ENCODE assay signal across 1 cellular context in the genomic region with DNA sequence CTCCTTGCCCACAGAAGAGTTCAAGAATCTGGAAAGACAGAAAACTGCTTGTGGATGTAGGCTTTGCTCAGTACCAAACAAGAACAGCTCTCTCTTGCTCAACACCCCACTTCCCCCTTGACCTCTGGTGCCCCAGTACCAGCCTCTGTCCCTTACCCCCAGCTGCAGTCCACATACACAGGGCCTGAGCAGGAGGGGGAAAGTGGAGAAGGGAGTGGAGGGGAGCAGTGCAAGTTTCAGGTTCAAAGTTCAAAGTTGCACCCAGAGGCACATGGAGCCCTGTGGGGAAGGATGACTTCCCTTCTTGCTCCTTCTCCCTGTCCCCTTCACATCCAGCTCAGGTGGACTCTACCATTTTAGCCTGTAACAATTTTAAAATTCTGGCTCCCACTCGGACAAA.
A peak's percentile ranks its signal among the peaks of the same experiment; 100 is the strongest.
TF ChIP-seq lines count a peak whose summit lies in the region.

No MANE protein-coding gene starts in this region.

TF ChIP-seq in HepG2, 621 proteins besides CTCF, POLR2A, EP300 and RAD21 (continued from another document and continues in another):
- TF ChIP-seq, protein P1, sequence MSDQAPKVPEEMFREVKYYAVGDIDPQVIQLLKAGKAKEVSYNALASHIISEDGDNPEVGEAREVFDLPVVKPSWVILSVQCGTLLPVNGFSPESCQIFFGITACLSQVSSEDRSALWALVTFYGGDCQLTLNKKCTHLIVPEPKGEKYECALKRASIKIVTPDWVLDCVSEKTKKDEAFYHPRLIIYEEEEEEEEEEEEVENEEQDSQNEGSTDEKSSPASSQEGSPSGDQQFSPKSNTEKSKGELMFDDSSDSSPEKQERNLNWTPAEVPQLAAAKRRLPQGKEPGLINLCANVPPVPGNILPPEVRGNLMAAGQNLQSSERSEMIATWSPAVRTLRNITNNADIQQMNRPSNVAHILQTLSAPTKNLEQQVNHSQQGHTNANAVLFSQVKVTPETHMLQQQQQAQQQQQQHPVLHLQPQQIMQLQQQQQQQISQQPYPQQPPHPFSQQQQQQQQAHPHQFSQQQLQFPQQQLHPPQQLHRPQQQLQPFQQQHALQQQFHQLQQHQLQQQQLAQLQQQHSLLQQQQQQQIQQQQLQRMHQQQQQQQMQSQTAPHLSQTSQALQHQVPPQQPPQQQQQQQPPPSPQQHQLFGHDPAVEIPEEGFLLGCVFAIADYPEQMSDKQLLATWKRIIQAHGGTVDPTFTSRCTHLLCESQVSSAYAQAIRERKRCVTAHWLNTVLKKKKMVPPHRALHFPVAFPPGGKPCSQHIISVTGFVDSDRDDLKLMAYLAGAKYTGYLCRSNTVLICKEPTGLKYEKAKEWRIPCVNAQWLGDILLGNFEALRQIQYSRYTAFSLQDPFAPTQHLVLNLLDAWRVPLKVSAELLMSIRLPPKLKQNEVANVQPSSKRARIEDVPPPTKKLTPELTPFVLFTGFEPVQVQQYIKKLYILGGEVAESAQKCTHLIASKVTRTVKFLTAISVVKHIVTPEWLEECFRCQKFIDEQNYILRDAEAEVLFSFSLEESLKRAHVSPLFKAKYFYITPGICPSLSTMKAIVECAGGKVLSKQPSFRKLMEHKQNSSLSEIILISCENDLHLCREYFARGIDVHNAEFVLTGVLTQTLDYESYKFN (CRISPR knock-in tag; conservative IDR thresholded peaks at IDR 0.05), result peak; percentile 71
- TF ChIP-seq CEBPG (CRISPR knock-in tag; IDR thresholded peaks at IDR 0.05) (peak; percentile 70), ZNF770 (CRISPR knock-in tag; IDR thresholded peaks at IDR 0.05) (peak; percentile 34; the same call in 1 of the 2 replicates), ZNF142 (CRISPR knock-in tag; IDR thresholded peaks at IDR 0.05) (no peak), TBP (CRISPR knock-in tag; IDR thresholded peaks at IDR 0.05) (no peak), ZNF891 (CRISPR knock-in tag; IDR thresholded peaks at IDR 0.05) (no peak), NR1H2 (CRISPR knock-in tag; IDR thresholded peaks at IDR 0.05; ENCODE audit: borderline replicate concordance, low read depth) (no peak), ZNF574 (CRISPR knock-in tag; IDR thresholded peaks at IDR 0.05) (peak; percentile 38; the same call in 1 of the 2 replicates), ZSCAN9 (CRISPR knock-in tag; IDR thresholded peaks at IDR 0.05; ENCODE audit: borderline replicate concordance) (no peak), ZNF510 (CRISPR knock-in tag; IDR thresholded peaks at IDR 0.05; ENCODE audit: low read depth) (no peak), WIZ (CRISPR knock-in tag; IDR thresholded peaks at IDR 0.05) (no peak), TAF15 (IDR thresholded peaks at IDR 0.05; ENCODE audit: low read depth, low read length, poor library complexity, severe bottlenecking) (no peak), NFE2L2 (IDR thresholded peaks at IDR 0.05; ENCODE audit: low read length) (no peak), ZKSCAN1 (IDR thresholded peaks at IDR 0.05; ENCODE audit: low read length) (no peak), AGO1 (IDR thresholded peaks at IDR 0.05; ENCODE audit: low read depth, low read length, poor library complexity, severe bottlenecking) (no peak), DPF2 (CRISPR knock-in tag; IDR thresholded peaks at IDR 0.05; ENCODE audit: borderline replicate concordance, low read depth) (peak; percentile 46; the same call in 1 of the 2 replicates), ZC3H13 (CRISPR knock-in tag; IDR thresholded peaks at IDR 0.05) (no peak), SMAD3 (CRISPR knock-in tag; IDR thresholded peaks at IDR 0.05) (no peak), SNRNP70 (IDR thresholded peaks at IDR 0.05; ENCODE audit: low read depth, low read length) (no peak), BCL6 (CRISPR knock-in tag; IDR thresholded peaks at IDR 0.05) (peak; percentile 53; the same call in 1 of the 2 replicates), ZFX (CRISPR knock-in tag; IDR thresholded peaks at IDR 0.05; ENCODE audit: low read depth) (peak; percentile 23), SOX13 (IDR thresholded peaks at IDR 0.05) (no peak), SOX13 (CRISPR knock-in tag; conservative IDR thresholded peaks at IDR 0.05 in 1 of 2, IDR thresholded peaks at IDR 0.05 in 1 of 2) (peak in 1 of 2 experiments; percentile 45; a peak in 1 of 4 replicates), MYC (CRISPR knock-in tag; IDR thresholded peaks at IDR 0.05; ENCODE audit: borderline replicate concordance) (peak; percentile 73), FOXO4 (CRISPR knock-in tag; conservative IDR thresholded peaks at IDR 0.05) (no peak), ZNF740 (CRISPR knock-in tag; IDR thresholded peaks at IDR 0.05) (no peak), ZNF264 (CRISPR knock-in tag; IDR thresholded peaks at IDR 0.05) (no peak), ZNF709 (CRISPR knock-in tag; IDR thresholded peaks at IDR 0.05) (no peak), ZBTB38 (CRISPR knock-in tag; IDR thresholded peaks at IDR 0.05) (no peak), RXRA (CRISPR knock-in tag; IDR thresholded peaks at IDR 0.05) (peak; percentile 57; the same call in 1 of the 2 replicates), ZXDC (CRISPR knock-in tag; IDR thresholded peaks at IDR 0.05) (no peak), ZNF432 (CRISPR knock-in tag; IDR thresholded peaks at IDR 0.05; ENCODE audit: borderline replicate concordance) (no peak), FOXA1 (IDR thresholded peaks at IDR 0.05) (no peak), FOXA1 (CRISPR knock-in tag; IDR thresholded peaks at IDR 0.05) (no peak)
- TF ChIP-seq, protein P2, sequence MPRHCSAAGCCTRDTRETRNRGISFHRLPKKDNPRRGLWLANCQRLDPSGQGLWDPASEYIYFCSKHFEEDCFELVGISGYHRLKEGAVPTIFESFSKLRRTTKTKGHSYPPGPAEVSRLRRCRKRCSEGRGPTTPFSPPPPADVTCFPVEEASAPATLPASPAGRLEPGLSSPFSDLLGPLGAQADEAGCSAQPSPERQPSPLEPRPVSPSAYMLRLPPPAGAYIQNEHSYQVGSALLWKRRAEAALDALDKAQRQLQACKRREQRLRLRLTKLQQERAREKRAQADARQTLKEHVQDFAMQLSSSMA (CRISPR knock-in tag; IDR thresholded peaks at IDR 0.05), result no peak
- TF ChIP-seq, protein P3, sequence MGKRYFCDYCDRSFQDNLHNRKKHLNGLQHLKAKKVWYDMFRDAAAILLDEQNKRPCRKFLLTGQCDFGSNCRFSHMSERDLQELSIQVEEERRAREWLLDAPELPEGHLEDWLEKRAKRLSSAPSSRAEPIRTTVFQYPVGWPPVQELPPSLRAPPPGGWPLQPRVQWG (CRISPR knock-in tag; IDR thresholded peaks at IDR 0.05; ENCODE audit: borderline replicate concordance, low read depth), result no peak
- TF ChIP-seq, protein P4, sequence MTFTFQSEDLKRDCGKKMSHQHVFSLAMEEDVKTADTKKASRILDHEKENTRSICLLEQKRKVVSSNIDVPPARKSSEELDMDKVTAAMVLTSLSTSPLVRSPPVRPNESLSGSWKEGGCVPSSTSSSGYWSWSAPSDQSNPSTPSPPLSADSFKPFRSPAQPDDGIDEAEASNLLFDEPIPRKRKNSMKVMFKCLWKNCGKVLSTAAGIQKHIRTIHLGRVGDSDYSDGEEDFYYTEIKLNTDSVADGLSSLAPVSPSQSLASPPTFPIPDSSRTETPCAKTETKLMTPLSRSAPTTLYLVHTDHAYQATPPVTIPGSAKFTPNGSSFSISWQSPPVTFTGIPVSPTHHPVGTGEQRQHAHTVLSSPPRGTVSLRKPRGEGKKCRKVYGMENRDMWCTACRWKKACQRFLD (CRISPR knock-in tag; IDR thresholded peaks at IDR 0.05; ENCODE audit: borderline replicate concordance), result no peak
